Comparison of ENCODE assay signal across 13 cellular contexts in the genomic region with DNA sequence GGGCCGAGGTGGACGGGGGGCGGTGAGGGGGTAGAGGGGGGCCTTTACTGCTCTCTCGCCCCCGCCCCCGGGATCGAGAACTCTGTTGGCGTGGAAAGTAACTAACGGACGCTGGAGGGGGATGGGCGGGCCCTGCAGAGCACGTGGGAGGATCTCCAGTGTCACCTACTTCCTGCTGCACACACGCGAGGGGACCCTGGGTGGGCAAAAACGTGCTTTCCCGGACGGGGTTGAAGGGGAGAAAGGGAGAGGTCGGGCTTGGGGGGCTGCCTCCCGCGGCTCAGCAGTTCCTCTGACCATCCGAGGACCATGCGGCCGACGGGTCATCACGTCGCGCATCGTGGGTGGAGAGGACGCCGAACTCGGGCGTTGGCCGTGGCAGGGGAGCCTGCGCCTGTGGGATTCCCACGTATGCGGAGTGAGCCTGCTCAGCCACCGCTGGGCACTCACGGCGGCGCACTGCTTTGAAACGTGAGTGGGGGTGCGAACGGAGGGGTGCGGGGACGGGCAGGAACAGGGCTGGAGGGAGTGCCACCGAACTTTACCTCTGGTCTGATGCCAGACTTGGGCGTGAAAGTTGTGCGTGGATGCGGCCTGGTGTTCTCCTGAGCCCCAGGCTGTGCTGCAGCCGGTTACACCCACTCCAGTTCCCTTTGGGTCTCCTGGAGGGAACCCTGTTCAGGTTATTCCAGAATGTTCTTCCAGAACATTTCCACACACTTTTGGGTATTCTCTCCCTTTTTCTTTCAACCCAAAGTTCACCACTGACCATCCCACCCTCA. TPM values are rescaled to one million over a fixed set of nuclear protein-coding genes. Genes with fewer than 3 reads are reported as not detected.
DNase-seq lines count a peak whose midpoint lies in the region; ATAC-seq and TF ChIP-seq lines count a peak whose summit lies in the region.
"Had no signal": no experiment of that assay in that cellular context is flagged by ENCODE, and none has a peak within 500 bp of the region (broad histone marks: within the 10 kb centered on the region; RNA-seq: fewer than 3 reads in every experiment).

No MANE protein-coding gene starts in this region.

- no peaks in the 10 kb centered on the region for H3K36me3 ChIP-seq in GM06990 (ENCODE audit: control insufficient read depth, insufficient read depth, low read length)
- H3K36me3 ChIP-seq in OCI-LY7 (ENCODE audit: insufficient read depth, low read length), result no peaks in the 10 kb centered on the region
- H3K36me3 ChIP-seq in lower lobe of right lung, result no peaks in the 10 kb centered on the region
- H3K36me3 ChIP-seq: tibial artery had no signal

- DNase-seq in GM06990 (ENCODE audit: extremely low read depth, insufficient read length) (peak; percentile 39), OCI-LY7 (ENCODE audit: low spot score) (peak; percentile 51), lower lobe of right lung (peak; percentile 46), C1 segment of cervical spinal cord (lab: John Stamatoyannopoulos, UW) (no peak)
- DNase-seq: cortex of kidney, NCI-H2227 treated with DMSO at 0.1 percent for 48 hours, RPMI8226 had no signal

- H3K4me3 ChIP-seq in GM06990 (replicated peaks; ENCODE audit: low read depth, low read length) (no peak overlapping the region), OCI-LY7 (ENCODE audit: low read depth, low read length, poor library complexity, severe bottlenecking) (peak overlapping the region; percentile 86), lower lobe of right lung (peak overlapping the region; percentile 11)
- H3K4me3 ChIP-seq: lung, tibial artery had no signal

- POLR2A ChIA-PET in OCI-LY7 (lab: Charles Lee), result no interaction called here

- H3K9me2 ChIP-seq in OCI-LY7 (ENCODE audit: insufficient read depth, low read length), result no peaks in the 10 kb centered on the region

- no peaks in the 10 kb centered on the region for H3K9me3 ChIP-seq in OCI-LY7 (ENCODE audit: low read length)
- H3K9me3 ChIP-seq in lower lobe of right lung, result no peaks in the 10 kb centered on the region
- H3K9me3 ChIP-seq: tibial artery had no signal

- H3K4me1 ChIP-seq in OCI-LY7 (ENCODE audit: insufficient read depth, low read length, poor library complexity, severe bottlenecking) (peaks cover 18% of the 10 kb centered on the region), lower lobe of right lung (no peaks in the 10 kb centered on the region)
- H3K4me1 ChIP-seq: tibial artery had no signal

- CTCF ChIA-PET in OCI-LY7 (lab: Charles Lee; ENCODE audit: unreplicated experiment), result interaction anchor here (0.5 to 0.6 kb wide), 2 partner anchors 907 to 1475 kb away, joined by 4 to 11 read pairs; no protein-coding TSS in a partner anchor

- H3K79me2 ChIP-seq in OCI-LY7 (ENCODE audit: insufficient read depth, low read depth, low read length), result peaks cover 10% of the 10 kb centered on the region; the same call in 1 of the 2 replicates

- peak overlapping the region; percentile 89; the same call in 1 of the 2 replicates for H2AFZ ChIP-seq in OCI-LY7 (ENCODE audit: low read length)

- no peak for TF ChIP-seq CTCF in GM06990 (IDR thresholded peaks at IDR 0.05; ENCODE audit: insufficient read depth, low read length, poor library complexity, severe bottlenecking)
- TF ChIP-seq CTCF in OCI-LY7 (conservative IDR thresholded peaks at IDR 0.05; ENCODE audit: low read length), result no peak
- no peak for TF ChIP-seq CTCF in lower lobe of right lung (IDR thresholded peaks at IDR 0.05)

- H3K27me3 ChIP-seq in GM06990 (replicated peaks; ENCODE audit: control insufficient read depth, insufficient read depth, low read length) (peaks cover 2% of the 10 kb centered on the region; the same call in 1 of the 2 replicates), lower lobe of right lung (ENCODE audit: low read depth) (peaks cover 26% of the 10 kb centered on the region)

- H3K27ac ChIP-seq in OCI-LY7 (ENCODE audit: low read depth, low read length, poor library complexity, severe bottlenecking) (peak overlapping the region; percentile 54), lower lobe of right lung (no peak overlapping the region)
- H3K27ac ChIP-seq: tibial artery, VCaP had no signal

- no TSS peak for BruUV-seq in OCI-LY7 (replicated peaks; lab: Mats Ljungman, UMichigan)

- intact Hi-C loops in OCI-LY7 (cut with micrococcal nuclease; ENCODE audit: unreplicated experiment) (no loop called here), lower lobe of right lung (cut with DNase I) (no loop called here)

- peak overlapping the region; percentile 71 for H3K4me2 ChIP-seq in OCI-LY7 (ENCODE audit: low read length)

- no peaks in the 10 kb centered on the region for H4K20me1 ChIP-seq in OCI-LY7 (ENCODE audit: insufficient read depth, low read length)

- no peak for ATAC-seq in lower lobe of right lung
- no peak for ATAC-seq in esophagus mucosa
- ATAC-seq in GM21360 (IDR thresholded peaks at IDR 0.05; ENCODE audit: unreplicated experiment), result no peak

RNA-seq across cellular contexts. Expression of gene PRSS21, which starts 0.7 kb away (rescaled TPM):
- 44.5 and 68.7 TPM in 2 replicates for total RNA-seq in OCI-LY7 (2014; rRNA removed; shearing (Covaris generic))
- total RNA-seq in OCI-LY7 (2022) (69.6 and 75.1 TPM in 2 replicates), lower lobe of right lung (26.5 TPM), esophagus mucosa (6.9 TPM)

RNA-seq across cellular contexts. Expression of gene ZG16B, which starts 12.4 kb away (rescaled TPM):
- total RNA-seq in OCI-LY7 (2014; rRNA removed; shearing (Covaris generic)), result 1.2 and 4.0 TPM in 2 replicates
- total RNA-seq in OCI-LY7 (2022) (2.5 and 2.6 TPM in 2 replicates), lower lobe of right lung (4.5 TPM), esophagus mucosa (15.3 TPM)

RNA-seq across cellular contexts. Expression of gene PRSS41, which starts 19.4 kb away (rescaled TPM):
- total RNA-seq in OCI-LY7 (2014; rRNA removed; shearing (Covaris generic)), result not detected in 2 replicates
- not detected in 2 replicates for total RNA-seq in OCI-LY7 (2022)
- total RNA-seq in lower lobe of right lung, result not detected
- not detected for total RNA-seq in esophagus mucosa
- total RNA-seq: lung, pulmonary artery endothelial cell had no signal

RNA-seq across cellular contexts. Expression of gene PRSS33, which starts 30.3 kb away (rescaled TPM):
- total RNA-seq in OCI-LY7 (2014; rRNA removed; shearing (Covaris generic)), result not detected in 2 replicates
- total RNA-seq in OCI-LY7 (2022), result not detected in 2 replicates
- not detected for total RNA-seq in lower lobe of right lung
- total RNA-seq in esophagus mucosa, result not detected
- total RNA-seq: pulmonary artery endothelial cell had no signal

RNA-seq across cellular contexts. Expression of gene PRSS22, which starts 40.3 kb away (rescaled TPM):
- total RNA-seq in OCI-LY7 (2014; rRNA removed; shearing (Covaris generic)), result not detected in 2 replicates
- total RNA-seq in OCI-LY7 (2022), result not detected in 2 replicates
- total RNA-seq in lower lobe of right lung, result 15.3 TPM
- total RNA-seq in esophagus mucosa, result 97.0 TPM
- total RNA-seq: pulmonary artery endothelial cell had no signal

Comparison
In these comparisons a context has a peak if more than half of its experiments do, and no peak if none do; other contexts are left out.
1. DNase-seq: peak in GM06990 (single experiment), OCI-LY7 (single experiment) and lower lobe of right lung (single experiment); none in C1 segment of cervical spinal cord (0 of 14).